1 cellular context compared by ENCODE assay signal in the genomic region with DNA sequence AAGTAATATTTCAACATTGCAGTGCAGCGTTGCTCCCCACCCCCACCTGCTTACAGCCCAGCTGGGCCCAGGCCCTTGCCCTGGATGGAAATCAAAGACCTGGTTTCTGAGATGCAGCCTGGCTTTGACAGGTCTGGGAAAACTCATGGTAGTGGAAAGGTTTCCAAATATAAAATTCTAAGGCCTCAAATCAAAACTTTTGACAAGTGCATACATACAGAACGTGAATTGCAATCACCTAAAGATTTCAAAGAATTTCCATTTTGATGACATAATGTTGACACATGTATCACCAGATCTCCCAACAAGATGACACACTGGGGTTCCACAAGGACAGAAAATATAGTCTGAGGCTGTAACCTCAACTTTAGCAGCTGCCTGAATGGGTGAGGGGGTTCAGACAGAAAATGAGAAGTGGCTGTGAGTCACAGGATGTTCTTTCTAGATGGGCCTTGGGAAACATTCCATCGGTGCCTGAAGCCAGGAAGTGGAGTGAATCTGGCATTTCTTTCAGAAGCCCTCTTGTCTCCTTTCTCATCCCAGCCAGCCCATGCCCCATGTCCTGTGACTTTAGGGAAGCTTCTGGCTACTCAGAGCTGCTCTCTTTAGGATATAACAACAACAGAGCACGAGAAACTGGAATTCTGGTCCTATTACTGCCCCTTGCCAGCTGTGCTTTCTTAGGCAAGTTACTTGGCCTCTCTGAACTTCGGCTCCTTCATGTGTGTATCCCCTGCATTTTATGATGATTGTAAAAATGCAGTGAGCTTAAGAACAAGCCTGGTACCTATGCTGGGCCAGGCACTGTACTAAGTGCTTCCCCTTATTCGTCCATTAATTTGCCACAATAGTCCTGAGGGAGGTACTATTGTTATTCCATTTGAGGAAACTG.
TF ChIP-seq lines count a peak whose summit lies in the region.

No MANE protein-coding gene starts in this region.

TF ChIP-seq in K562, 482 proteins besides CTCF, POLR2A, EP300 and RAD21 (continued from another document):
- TF ChIP-seq, protein P1, sequence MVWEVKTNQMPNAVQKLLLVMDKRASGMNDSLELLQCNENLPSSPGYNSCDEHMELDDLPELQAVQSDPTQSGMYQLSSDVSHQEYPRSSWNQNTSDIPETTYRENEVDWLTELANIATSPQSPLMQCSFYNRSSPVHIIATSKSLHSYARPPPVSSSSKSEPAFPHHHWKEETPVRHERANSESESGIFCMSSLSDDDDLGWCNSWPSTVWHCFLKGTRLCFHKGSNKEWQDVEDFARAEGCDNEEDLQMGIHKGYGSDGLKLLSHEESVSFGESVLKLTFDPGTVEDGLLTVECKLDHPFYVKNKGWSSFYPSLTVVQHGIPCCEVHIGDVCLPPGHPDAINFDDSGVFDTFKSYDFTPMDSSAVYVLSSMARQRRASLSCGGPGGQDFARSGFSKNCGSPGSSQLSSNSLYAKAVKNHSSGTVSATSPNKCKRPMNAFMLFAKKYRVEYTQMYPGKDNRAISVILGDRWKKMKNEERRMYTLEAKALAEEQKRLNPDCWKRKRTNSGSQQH (CRISPR knock-in tag; IDR thresholded peaks at IDR 0.05): no peak
- TF ChIP-seq MEF2D (tag; conservative IDR thresholded peaks at IDR 0.05; ENCODE audit: low read depth): no peak
